1 cellular context compared by ENCODE assay signal in genomic region chr11:114291381-114291780, GRCh38.
TF ChIP-seq lines count a peak whose summit lies in the region.

No MANE protein-coding gene starts in this region.

TF ChIP-seq in IMR-90, 13 proteins besides CTCF, POLR2A, EP300 and RAD21:
- TF ChIP-seq CEBPB (IDR thresholded peaks at IDR 0.05; ENCODE audit: low read depth, low read length), result no peak
- TF ChIP-seq ELK1 (IDR thresholded peaks at IDR 0.05; ENCODE audit: borderline replicate concordance, low read depth, low read length), result no peak
- no peak for TF ChIP-seq CHD1 (IDR thresholded peaks at IDR 0.05; ENCODE audit: low read depth, low read length)
- TF ChIP-seq NFE2L2 (IDR thresholded peaks at IDR 0.05; ENCODE audit: low read depth, low read length), result no peak
- no peak; the same call in 1 of the 2 replicates for TF ChIP-seq BHLHE40 (IDR thresholded peaks at IDR 0.05; ENCODE audit: low read depth, low read length)
- no peak for TF ChIP-seq RFX5 (IDR thresholded peaks at IDR 0.05; ENCODE audit: low read depth, low read length)
- TF ChIP-seq FOS (IDR thresholded peaks at IDR 0.05; ENCODE audit: low read depth, low read length), result no peak
- TF ChIP-seq MAZ (IDR thresholded peaks at IDR 0.05; ENCODE audit: borderline replicate concordance, low read depth, low read length), result no peak
- no peak for TF ChIP-seq USF2 (IDR thresholded peaks at IDR 0.05; ENCODE audit: low read depth, low read length)
- no peak for TF ChIP-seq MXI1 (IDR thresholded peaks at IDR 0.05; ENCODE audit: borderline replicate concordance, low read depth, low read length)
- TF ChIP-seq MAFK (IDR thresholded peaks at IDR 0.05; ENCODE audit: low read depth, low read length), result no peak
